Comparison of ENCODE assay signal across 8 cellular contexts in genomic region chr18:32549248-32549842, GRCh38.
DNase-seq lines count a peak whose midpoint lies in the region; ATAC-seq and TF ChIP-seq lines count a peak whose summit lies in the region.

No MANE protein-coding gene starts in this region.

- CTCF ChIA-PET in activated CD8-positive, alpha-beta T cell treated with anti-CD3 and anti-CD28 coated beads, Interleukin-2, amount 10 ng/mL, durations not matched to agents 7 days and 5 days (lab: Charles Lee), result interaction anchor here (1.1 to 6.8 kb wide), 5 partner anchors 40 to 391 kb away, joined by 3 to 68 read pairs (median 8); no protein-coding TSS in a partner anchor

- peaks cover 2% of the 10 kb centered on the region for H3K27me3 Mint-ChIP-seq in activated CD8-positive, alpha-beta T cell treated with anti-CD3 and anti-CD28 coated beads, Interleukin-2, amount 10 ng/mL, durations not matched to agents 7 days and 5 days (ENCODE audit: low read depth)
- peaks cover 24% of the 10 kb centered on the region for H3K27me3 Mint-ChIP-seq in stimulated activated memory B cell treated with anti-CD40 and anti-IgM and Interleukin-4, amounts not matched to agents 10 μg/mL and 1 μg/mL and 100 μg/mL, for 72 hours

- H3K4me1 Mint-ChIP-seq in activated CD8-positive, alpha-beta T cell treated with anti-CD3 and anti-CD28 coated beads, Interleukin-2, amount 10 ng/mL, durations not matched to agents 7 days and 5 days (ENCODE audit: low read depth), result no peaks in the 10 kb centered on the region
- peaks cover 11% of the 10 kb centered on the region for H3K4me1 Mint-ChIP-seq in stimulated activated memory B cell treated with anti-CD40 and anti-IgM and Interleukin-4, amounts not matched to agents 10 μg/mL and 1 μg/mL and 100 μg/mL, for 72 hours

- peak; percentile 72 for ATAC-seq in GM19455 (IDR thresholded peaks at IDR 0.05; ENCODE audit: unreplicated experiment)
- ATAC-seq in HG03469 (IDR thresholded peaks at IDR 0.05; ENCODE audit: unreplicated experiment), result peak; percentile 73
- peak; percentile 81 for ATAC-seq in activated CD8-positive, alpha-beta T cell treated with anti-CD3 and anti-CD28 coated beads, Interleukin-2, amount 10 ng/mL, durations not matched to agents 7 days and 5 days
- no peak for ATAC-seq in omental fat pad (ENCODE audit: low FRiP score)
- no peak for ATAC-seq in stimulated activated memory B cell treated with anti-CD40 and anti-IgM and Interleukin-4, amounts not matched to agents 10 μg/mL and 1 μg/mL and 100 μg/mL, for 72 hours

- no peak overlapping the region for H3K4me3 Mint-ChIP-seq in activated CD8-positive, alpha-beta T cell treated with anti-CD3 and anti-CD28 coated beads, Interleukin-2, amount 10 ng/mL, durations not matched to agents 7 days and 5 days
- H3K4me3 Mint-ChIP-seq in stimulated activated memory B cell treated with anti-CD40 and anti-IgM and Interleukin-4, amounts not matched to agents 10 μg/mL and 1 μg/mL and 100 μg/mL, for 72 hours, result no peak overlapping the region

- no peak overlapping the region for H3K27ac Mint-ChIP-seq in activated CD8-positive, alpha-beta T cell treated with anti-CD3 and anti-CD28 coated beads, Interleukin-2, amount 10 ng/mL, durations not matched to agents 7 days and 5 days
- H3K27ac Mint-ChIP-seq in stimulated activated memory B cell treated with anti-CD40 and anti-IgM and Interleukin-4, amounts not matched to agents 10 μg/mL and 1 μg/mL and 100 μg/mL, for 72 hours, result no peak overlapping the region

- no peaks in the 10 kb centered on the region for H3K9me3 Mint-ChIP-seq in activated CD8-positive, alpha-beta T cell treated with anti-CD3 and anti-CD28 coated beads, Interleukin-2, amount 10 ng/mL, durations not matched to agents 7 days and 5 days (ENCODE audit: insufficient read depth)
- no peaks in the 10 kb centered on the region for H3K9me3 Mint-ChIP-seq in stimulated activated memory B cell treated with anti-CD40 and anti-IgM and Interleukin-4, amounts not matched to agents 10 μg/mL and 1 μg/mL and 100 μg/mL, for 72 hours

- DNase-seq in DMS 273 treated with DMSO at 0.1 percent for 48 hours (lab: John Stamatoyannopoulos, UW) (peak; percentile 46), NCI-H526 treated with DMSO at 0.1 percent for 48 hours (lab: John Stamatoyannopoulos, UW) (peak; percentile 1), fibroblast of gingiva (ENCODE audit: low read depth) (peak; percentile 14), omental fat pad (ENCODE audit: low spot score) (peak; percentile 24)
- peak; percentile 46 for DNase-seq in activated CD8-positive, alpha-beta T cell treated with anti-CD3 and anti-CD28 coated beads, Interleukin-2, amount 10 ng/mL, durations not matched to agents 7 days and 5 days

- no peak for TF ChIP-seq CTCF in omental fat pad (IDR thresholded peaks at IDR 0.05)

- H3K36me3 Mint-ChIP-seq in activated CD8-positive, alpha-beta T cell treated with anti-CD3 and anti-CD28 coated beads, Interleukin-2, amount 10 ng/mL, durations not matched to agents 7 days and 5 days (ENCODE audit: low read depth), result no peaks in the 10 kb centered on the region
- no peaks in the 10 kb centered on the region for H3K36me3 Mint-ChIP-seq in stimulated activated memory B cell treated with anti-CD40 and anti-IgM and Interleukin-4, amounts not matched to agents 10 μg/mL and 1 μg/mL and 100 μg/mL, for 72 hours

- POLR2A ChIA-PET in activated CD8-positive, alpha-beta T cell treated with anti-CD3 and anti-CD28 coated beads, Interleukin-2, amount 10 ng/mL, durations not matched to agents 7 days and 5 days (lab: Charles Lee), result no interaction called here

Comparison
In these comparisons a context has a peak if more than half of its experiments do, and no peak if none do; other contexts are left out.
1. ATAC-seq: peak in GM19455 (single experiment), HG03469 (single experiment) and activated CD8-positive, alpha-beta T cell treated with anti-CD3 and anti-CD28 coated beads, Interleukin-2, amount 10 ng/mL, durations not matched to agents 7 days and 5 days (single experiment); none in omental fat pad (single experiment) and stimulated activated memory B cell treated with anti-CD40 and anti-IgM and Interleukin-4, amounts not matched to agents 10 μg/mL and 1 μg/mL and 100 μg/mL, for 72 hours (single experiment).
2. Peak in every context shown above with its lines, with median percentiles within 50 percentile points of each other: DNase-seq.